ENCODE assay signal across 17 cellular contexts in genomic region chr3:52430416-52430810, GRCh38. TPM values are rescaled to one million over a fixed set of nuclear protein-coding genes. Genes with fewer than 3 reads are reported as not detected.
"Had no signal": no experiment of that assay in that cellular context is flagged by ENCODE, and none has a peak within 500 bp of the region (broad histone marks: within the 10 kb centered on the region; RNA-seq: fewer than 3 reads in every experiment).

No MANE protein-coding gene starts in this region.

- H3K36me3 ChIP-seq: pancreas, SJCRH30, suprapubic skin, upper lobe of right lung, WERI-Rb-1 had no signal

- H3K27ac ChIP-seq: foreskin keratinocyte, pancreas, SJCRH30, suprapubic skin, WERI-Rb-1 had no signal

- H3K4me1 ChIP-seq: foreskin keratinocyte, pancreas had no signal

- H3K27me3 ChIP-seq: foreskin keratinocyte, pancreas, SJCRH30, suprapubic skin, upper lobe of right lung had no signal

- H3K9me3 ChIP-seq: pancreas, SJCRH30, suprapubic skin, upper lobe of right lung had no signal

- ATAC-seq: activated CD8-positive, alpha-beta memory T cell treated with anti-CD3 and anti-CD28 coated beads, Interleukin-2, amount 10 ng/mL, durations not matched to agents 7 days and 5 days; foreskin keratinocyte; pancreas; stimulated activated naive CD8-positive, alpha-beta T cell treated with anti-CD3 and anti-CD28 coated beads, Interleukin-15, Interleukin-2, amounts not matched to agents 100 U/mL and 50 U/mL, for 24 hours; T-helper 17 cell had no signal

- DNase-seq: activated CD4-positive, alpha-beta memory T cell treated with anti-CD3 and anti-CD28 coated beads for 36 hours; activated CD8-positive, alpha-beta memory T cell treated with anti-CD3 and anti-CD28 coated beads, Interleukin-2, amount 10 ng/mL, durations not matched to agents 7 days and 5 days; activated gamma-delta T cell treated with Interleukin-2 at 50 U/mL for 16 hours; activated T-cell treated with anti-CD3 and anti-CD28 coated beads, Interleukin-2, amount 50 U/mL, for 1 hour; amniotic stem cell; effector CD8-positive, alpha-beta T cell; foreskin keratinocyte; pancreas; stimulated activated CD4-positive, alpha-beta T cell treated with anti-CD3 and anti-CD28 coated beads, Interleukin-4, amount 100 ng/mL, for 24 hours; stimulated activated naive CD8-positive, alpha-beta T cell treated with anti-CD3 and anti-CD28 coated beads, Interleukin-15, Interleukin-2, amounts not matched to agents 100 U/mL and 50 U/mL, for 24 hours; T-helper 17 cell; WERI-Rb-1 had no signal

- H3K4me3 ChIP-seq: coronary artery, pancreas, SJCRH30, skin epidermis, suprapubic skin, upper lobe of right lung had no signal

RNA-seq across cellular contexts. Expression of gene TNNC1, which starts 23.4 kb away (rescaled TPM):
- total RNA-seq: foreskin keratinocyte had no signal
